ENCODE assay signal across 17 cellular contexts in the genomic region with DNA sequence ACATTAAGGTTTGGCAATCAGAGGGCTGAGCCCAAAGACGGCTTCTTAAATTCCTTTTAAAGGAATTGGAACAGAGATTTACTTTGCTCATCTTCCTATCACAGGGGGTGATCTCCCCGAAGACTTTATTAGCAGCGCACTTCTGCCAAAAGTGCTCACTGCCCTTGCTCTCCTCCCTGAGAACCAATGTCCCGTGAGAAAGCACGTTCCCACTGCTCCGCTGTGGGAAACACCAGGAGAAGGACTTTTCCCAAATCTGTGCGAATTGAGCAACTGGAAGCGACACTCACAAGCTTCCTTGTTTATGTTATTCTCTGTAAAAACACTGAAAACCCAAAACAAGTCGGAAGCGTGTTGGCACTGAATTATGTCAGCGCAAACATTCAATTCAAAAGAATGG.
DNase-seq lines count a peak whose midpoint lies in the region; ATAC-seq and TF ChIP-seq lines count a peak whose summit lies in the region.
"Had no signal": no experiment of that assay in that cellular context is flagged by ENCODE, and none has a peak within 500 bp of the region (broad histone marks: within the 10 kb centered on the region; RNA-seq: fewer than 3 reads in every experiment).

No MANE protein-coding gene starts in this region.

- peak; percentile 44 for ATAC-seq in sciatic nerve
- ATAC-seq: PC-3 had no signal

- CTCF ChIA-PET in BJ (lab: Yijun Ruan, JAX): no interaction called here

- no peak for TF ChIP-seq CTCF in BJ (IDR thresholded peaks at IDR 0.05; ENCODE audit: insufficient read depth, low read depth, low read length)
- TF ChIP-seq CTCF in coronary artery (IDR thresholded peaks at IDR 0.05): no peak
- no peak for TF ChIP-seq CTCF in left ventricle myocardium inferior (IDR thresholded peaks at IDR 0.05; ENCODE audit: borderline replicate concordance)

- H3K9me3 ChIP-seq in left ventricle myocardium inferior (replicated peaks): no peaks in the 10 kb centered on the region
- H3K9me3 ChIP-seq in MG63: no peaks in the 10 kb centered on the region
- H3K9me3 ChIP-seq: HAP-1 had no signal

- H3K4me3 ChIP-seq in BJ (ENCODE audit: low read depth, low read length): no peak overlapping the region
- peak overlapping the region; percentile 2 for H3K4me3 ChIP-seq in coronary artery
- no peak overlapping the region for H3K4me3 ChIP-seq in left ventricle myocardium inferior
- no peak overlapping the region for H3K4me3 ChIP-seq in MG63
- H3K4me3 ChIP-seq: HAP-1 had no signal

- POLR2A ChIA-PET in BJ (lab: Charles Lee): interaction anchor here (0.6 kb wide), 1 partner anchor 8 kb away, joined by 10 read pairs; no protein-coding TSS in a partner anchor

- intact Hi-C loops in left ventricle myocardium inferior (cut with micrococcal nuclease) (no loop called here), sciatic nerve (cut with DNase I) (no loop called here)

- H3K27ac ChIP-seq in coronary artery: no peak overlapping the region
- peak overlapping the region; percentile 74 for H3K27ac ChIP-seq in left ventricle myocardium inferior (replicated peaks)
- H3K27ac ChIP-seq in substantia nigra (ENCODE audit: low read depth, low read length, poor library complexity, severe bottlenecking): no peak overlapping the region
- H3K27ac ChIP-seq: HL-60, RWPE1 had no signal

- H3K4me1 ChIP-seq in left ventricle myocardium inferior: no peaks in the 10 kb centered on the region
- H3K4me1 ChIP-seq: HAP-1 had no signal

- DNase-seq in BJ (ENCODE audit: low read depth): peak; percentile 42
- no peak for DNase-seq in coronary artery (ENCODE audit: low spot score)
- DNase-seq in left ventricle myocardium inferior: peak; percentile 20
- DNase-seq in sciatic nerve (ENCODE audit: low spot score): no peak
- no peak for DNase-seq in substantia nigra (lab: John Stamatoyannopoulos, UW)
- DNase-seq in activated CD8-positive, alpha-beta memory T cell treated with anti-CD3 and anti-CD28 coated beads, Interleukin-2, amount 50 U/mL, for 48 hours: no peak
- no peak for DNase-seq in ecto neural progenitor cell (ENCODE audit: low spot score)
- DNase-seq in MG63: no peak
- DNase-seq: DMS 273 treated with DMSO at 0.1 percent for 48 hours, GF-D8, NCI-H1436, NCI-H510A, NCI-H774, PC-3 had no signal

- H3K36me3 ChIP-seq in BJ (ENCODE audit: control insufficient read depth, insufficient read depth, low read length): no peaks in the 10 kb centered on the region
- no peaks in the 10 kb centered on the region for H3K36me3 ChIP-seq in left ventricle myocardium inferior
- H3K36me3 ChIP-seq in MG63: no peaks in the 10 kb centered on the region
- H3K36me3 ChIP-seq: HAP-1 had no signal

- no peaks in the 10 kb centered on the region for H3K27me3 ChIP-seq in BJ (ENCODE audit: control insufficient read depth, insufficient read depth, low read length)
- H3K27me3 ChIP-seq in left ventricle myocardium inferior (ENCODE audit: low read depth): no peaks in the 10 kb centered on the region
- H3K27me3 ChIP-seq in MG63: no peaks in the 10 kb centered on the region

Comparison
In these comparisons a context has a peak if more than half of its experiments do, and no peak if none do; other contexts are left out.
1. DNase-seq: peak in BJ (single experiment) and left ventricle myocardium inferior (single experiment); none in coronary artery (single experiment), sciatic nerve (single experiment), substantia nigra (0 of 49), activated CD8-positive, alpha-beta memory T cell treated with anti-CD3 and anti-CD28 coated beads, Interleukin-2, amount 50 U/mL, for 48 hours (single experiment), ecto neural progenitor cell (single experiment) and MG63 (single experiment).